Comparison of ENCODE assay signal across 9 cellular contexts in genomic region chr10:28678687-28679457, GRCh38. TPM values are rescaled to one million over a fixed set of nuclear protein-coding genes. Genes with fewer than 3 reads are reported as not detected.
DNase-seq lines count a peak whose midpoint lies in the region; ATAC-seq and TF ChIP-seq lines count a peak whose summit lies in the region.
"Had no signal": no experiment of that assay in that cellular context is flagged by ENCODE, and none has a peak within 500 bp of the region (broad histone marks: within the 10 kb centered on the region; RNA-seq: fewer than 3 reads in every experiment).

No MANE protein-coding gene starts in this region.

- H3K27ac Mint-ChIP-seq in activated CD4-positive, alpha-beta memory T cell treated with anti-CD3 and anti-CD28 coated beads, Interleukin-2, amount 10 ng/mL, durations not matched to agents 7 days and 5 days, result no peak overlapping the region

- H3K4me1 Mint-ChIP-seq in activated CD4-positive, alpha-beta memory T cell treated with anti-CD3 and anti-CD28 coated beads, Interleukin-2, amount 10 ng/mL, durations not matched to agents 7 days and 5 days, result peaks cover 20% of the 10 kb centered on the region

- peak; percentile 71 for DNase-seq in A673 (ENCODE audit: low spot score)
- no peak for DNase-seq in activated CD4-positive, alpha-beta memory T cell treated with anti-CD3 and anti-CD28 coated beads, Interleukin-2, amount 10 ng/mL, durations not matched to agents 7 days and 5 days
- peak in 1 of 3 donors; percentile 66 for DNase-seq in right cardiac atrium
- DNase-seq in NCI-H1694 treated with DMSO at 0.1 percent for 48 hours (lab: John Stamatoyannopoulos, UW), result no peak

- H3K9me3 ChIP-seq in A673 (ENCODE audit: low read depth, low read length, poor library complexity, severe bottlenecking) (no peaks in the 10 kb centered on the region), HUES48 (ENCODE audit: control insufficient read depth, insufficient read depth, low read length) (no peaks in the 10 kb centered on the region), right cardiac atrium (ENCODE audit: control insufficient read depth, low read length) (no peaks in the 10 kb centered on the region), skeletal muscle tissue (ENCODE audit: control insufficient read depth in 3 of 3, low read length in 3 of 3) (no peaks in the 10 kb centered on the region)

- POLR2A ChIA-PET in A673 (lab: Charles Lee; ENCODE audit: low non-redundant PET), result no interaction called here
- POLR2A ChIA-PET in activated CD4-positive, alpha-beta memory T cell treated with anti-CD3 and anti-CD28 coated beads, Interleukin-2, amount 10 ng/mL, durations not matched to agents 7 days and 5 days (lab: Charles Lee), result interaction anchor here (1.0 kb wide), 1 partner anchor 93 kb away, joined by 3 read pairs; no protein-coding TSS in a partner anchor

- peaks cover 63% of the 10 kb centered on the region for H3K27me3 Mint-ChIP-seq in activated CD4-positive, alpha-beta memory T cell treated with anti-CD3 and anti-CD28 coated beads, Interleukin-2, amount 10 ng/mL, durations not matched to agents 7 days and 5 days

- H3K4me3 ChIP-seq in A673 (ENCODE audit: low read depth, low read length, poor library complexity, severe bottlenecking), result peak overlapping the region; percentile 87
- peak overlapping the region; percentile 96 for H3K4me3 ChIP-seq in HUES48 (ENCODE audit: low read depth, low read length)
- H3K4me3 ChIP-seq in right cardiac atrium (ENCODE audit: low read length), result peak overlapping the region; percentile 86
- peak overlapping the region; percentile 75 to 81 (median 78) for H3K4me3 ChIP-seq in skeletal muscle tissue (ENCODE audit: low read length in 3 of 3)

- peak overlapping the region; percentile 61 for H3K4me3 Mint-ChIP-seq in activated CD4-positive, alpha-beta memory T cell treated with anti-CD3 and anti-CD28 coated beads, Interleukin-2, amount 10 ng/mL, durations not matched to agents 7 days and 5 days

- H3K36me3 Mint-ChIP-seq in activated CD4-positive, alpha-beta memory T cell treated with anti-CD3 and anti-CD28 coated beads, Interleukin-2, amount 10 ng/mL, durations not matched to agents 7 days and 5 days (ENCODE audit: low read depth), result no peaks in the 10 kb centered on the region

- intact Hi-C loops in A673 (cut with micrococcal nuclease; ENCODE audit: unreplicated experiment), result loop anchor here (5.0 kb wide), 3 partner anchors 198 to 453 kb away; no protein-coding TSS in a partner anchor
- intact Hi-C loops in right cardiac atrium (cut with DNase I), result loop anchor here in 3 of 4 donors (5.0 to 10.0 kb wide), 2 partner anchors 216 to 313 kb away; no protein-coding TSS in a partner anchor

- H3K4me1 ChIP-seq in A673 (ENCODE audit: insufficient read depth, low read length, poor library complexity, severe bottlenecking) (peaks cover 18% of the 10 kb centered on the region), HUES48 (ENCODE audit: control insufficient read depth, insufficient read depth, low read length) (peaks cover 26% of the 10 kb centered on the region), right cardiac atrium (ENCODE audit: control insufficient read depth, insufficient read depth, low read length) (peaks cover 2% of the 10 kb centered on the region), skeletal muscle tissue (ENCODE audit: control insufficient read depth in 3 of 3, insufficient read depth in 3 of 3, low read length in 3 of 3) (peaks cover 13 to 27% (median 22%) of the 10 kb centered on the region in 3 donors)

- 14% methylated on average over 12 of the region's 12 CpGs for WGBS in right cardiac atrium

- TF ChIP-seq CTCF in A673 (conservative IDR thresholded peaks at IDR 0.05; ENCODE audit: low read depth, low read length), result no peak

- ATAC-seq in right cardiac atrium (peak; percentile 15 to 17), GM18873 (IDR thresholded peaks at IDR 0.05; ENCODE audit: low FRiP score, unreplicated experiment) (no peak), HG02981 (IDR thresholded peaks at IDR 0.05; ENCODE audit: unreplicated experiment) (no peak)

- no peaks in the 10 kb centered on the region for H3K9me3 Mint-ChIP-seq in activated CD4-positive, alpha-beta memory T cell treated with anti-CD3 and anti-CD28 coated beads, Interleukin-2, amount 10 ng/mL, durations not matched to agents 7 days and 5 days

- BruUV-seq in A673 (replicated peaks; lab: Mats Ljungman, UMichigan), result TSS peak; percentile 59

- CTCF ChIA-PET in A673 (lab: Charles Lee), result interaction anchor here (0.6 to 0.7 kb wide), 2 partner anchors 303 to 314 kb away, joined by 3 read pairs; no protein-coding TSS in a partner anchor
- CTCF ChIA-PET in activated CD4-positive, alpha-beta memory T cell treated with anti-CD3 and anti-CD28 coated beads, Interleukin-2, amount 10 ng/mL, durations not matched to agents 7 days and 5 days (lab: Charles Lee), result interaction anchor here (0.8 to 1.9 kb wide), 3 partner anchors 15 to 50 kb away, joined by 3 to 5 read pairs (median 3); no protein-coding TSS in a partner anchor

- H3K27me3 ChIP-seq in A673 (replicated peaks; ENCODE audit: insufficient read depth, low read depth, low read length, poor library complexity) (no peaks in the 10 kb centered on the region), HUES48 (ENCODE audit: control insufficient read depth, insufficient read depth, low read length) (peaks cover 8% of the 10 kb centered on the region; the same call in 1 of the 2 replicates), right cardiac atrium (ENCODE audit: control insufficient read depth, insufficient read depth) (no peaks in the 10 kb centered on the region), skeletal muscle tissue (ENCODE audit: control insufficient read depth in 3 of 3, insufficient read depth in 3 of 3, low read length in 3 of 3) (peaks cover 3 to 11% (median 3%) of the 10 kb centered on the region in 3 donors)

- H3K9ac ChIP-seq in HUES48 (ENCODE audit: low read depth, low read length) (0 out of 2 replicates have a peak overlapping the region, but pooled peaks have one; percentile 54), skeletal muscle tissue (ENCODE audit: low read depth in 1 of 3, low read length in 3 of 3) (peak overlapping the region; percentile 60 to 84 (median 63))

- H3K36me3 ChIP-seq in A673 (ENCODE audit: insufficient read depth, low read length, poor library complexity, severe bottlenecking), result peaks cover 24% of the 10 kb centered on the region
- H3K36me3 ChIP-seq in HUES48 (ENCODE audit: control insufficient read depth, insufficient read depth, low read length), result peaks cover 23% of the 10 kb centered on the region
- peaks cover 0 to 5% (median 4%) of the 10 kb centered on the region in 3 donors for H3K36me3 ChIP-seq in skeletal muscle tissue (ENCODE audit: control insufficient read depth in 3 of 3, insufficient read depth in 3 of 3, low read length in 3 of 3)

- H3K27ac ChIP-seq in A673 (ENCODE audit: low read depth, low read length, poor library complexity, severe bottlenecking), result peak overlapping the region; percentile 87
- H3K27ac ChIP-seq in HUES48 (ENCODE audit: low read depth, low read length), result no peak overlapping the region
- H3K27ac ChIP-seq in right cardiac atrium (ENCODE audit: low read length), result peak overlapping the region; percentile 88
- H3K27ac ChIP-seq in skeletal muscle tissue (ENCODE audit: low read depth, low read length), result no peak overlapping the region
- H3K27ac ChIP-seq: epithelial cell of prostate had no signal

RNA-seq across cellular contexts. Expression of gene BAMBI, which starts 1.6 kb away (rescaled TPM):
- 24.8 and 31.9 TPM in 2 replicates for total RNA-seq in A673 (2021)
- under 1 TPM; 0.20 to 0.23 TPM for total RNA-seq in activated CD4-positive, alpha-beta memory T cell treated with anti-CD3 and anti-CD28 coated beads, Interleukin-2, amount 10 ng/mL, durations not matched to agents 7 days and 5 days
- total RNA-seq in right cardiac atrium, result 10 to 100 TPM; 33.3 to 45.3 (median 37.1) TPM
- 24.2 TPM for polyA plus RNA-seq in right cardiac atrium
- 4.2 TPM for total RNA-seq in skeletal muscle tissue

Comparison
In these comparisons a context has a peak if more than half of its experiments do, and no peak if none do; other contexts are left out.
1. H3K27ac ChIP-seq: peak in A673 (single experiment) and right cardiac atrium (single experiment); none in HUES48 (single experiment) and skeletal muscle tissue (single experiment).
2. ATAC-seq: peak in right cardiac atrium (2 of 2); none in GM18873 (single experiment) and HG02981 (single experiment).
3. Peak in every context shown above with its lines, with median percentiles within 50 percentile points of each other: H3K4me3 ChIP-seq.